ENCODE assay signal across 8 cellular contexts in the genomic region with DNA sequence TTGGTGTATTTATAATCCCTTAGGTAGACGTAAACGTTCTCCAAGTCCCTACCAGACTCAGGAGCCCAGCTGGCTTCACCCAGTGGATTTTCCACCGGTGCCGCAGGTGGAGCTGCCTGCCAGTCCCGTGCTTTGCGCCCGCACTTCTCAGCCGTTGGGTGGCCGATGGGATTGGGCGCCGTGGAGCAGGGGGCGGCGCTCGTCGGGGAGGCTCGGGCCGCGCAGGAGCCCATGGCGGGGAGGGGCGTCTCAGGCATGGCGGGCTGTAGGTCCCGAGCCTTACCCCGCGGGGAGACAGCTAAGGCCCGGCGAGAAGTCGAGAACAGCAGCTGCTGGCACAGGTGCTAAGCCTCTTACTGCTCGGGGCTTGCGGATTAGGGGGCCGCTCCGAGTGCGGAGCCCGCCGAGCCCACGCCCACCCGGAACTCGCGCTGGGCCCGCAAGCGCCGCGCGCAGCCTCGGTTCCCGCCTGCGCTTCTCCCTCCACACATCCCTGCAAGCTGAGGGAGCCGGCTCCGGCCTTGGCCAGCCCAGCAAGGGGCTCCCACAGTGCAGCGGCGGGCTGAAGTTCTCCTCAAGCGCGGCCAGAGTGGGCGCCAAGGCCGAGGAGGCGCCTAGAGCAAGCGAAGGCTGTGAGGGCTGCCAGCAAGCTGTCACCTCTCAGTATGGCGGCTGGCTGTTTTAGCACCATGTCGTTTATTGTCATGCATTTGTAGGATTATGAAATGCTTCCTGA. TPM values are rescaled to one million over a fixed set of nuclear protein-coding genes. Genes with fewer than 3 reads are reported as not detected.
DNase-seq lines count a peak whose midpoint lies in the region; ATAC-seq and TF ChIP-seq lines count a peak whose summit lies in the region.

No MANE protein-coding gene starts in this region.

- peaks cover 0 to 3% of the 10 kb centered on the region in 2 donors for H3K4me1 ChIP-seq in esophagus (ENCODE audit: control insufficient read depth in 2 of 2, insufficient read depth in 2 of 2, low read length in 1 of 2)

- no peak for TF ChIP-seq CTCF in GM12864 (IDR thresholded peaks at IDR 0.05; ENCODE audit: low read depth, low read length, missing control alignments)

- no peaks in the 10 kb centered on the region for H3K27me3 ChIP-seq in esophagus (ENCODE audit: control insufficient read depth in 1 of 2, insufficient read depth in 2 of 2, low read length in 2 of 2)

- ATAC-seq in HG02973 (IDR thresholded peaks at IDR 0.05; ENCODE audit: unreplicated experiment) (peak; percentile 47), GM18517 (IDR thresholded peaks at IDR 0.05; ENCODE audit: unreplicated experiment) (no peak)

- H3K4me3 ChIP-seq in GM12864 (ENCODE audit: low read depth, low read length) (peak overlapping the region; percentile 75), esophagus (ENCODE audit: low read depth in 1 of 2, low read length in 2 of 2) (peak overlapping the region; percentile 50 to 81)

- no peak for DNase-seq in GM12864 (ENCODE audit: low read depth)
- peak; percentile 55 for DNase-seq in NOMO-1 treated with DMSO at 0.1 percent for 48 hours (lab: John Stamatoyannopoulos, UW; ENCODE audit: unreplicated experiment)
- peak; percentile 72 for DNase-seq in activated T-cell treated with anti-CD3 and anti-CD28 coated beads for 24 hours (ENCODE audit: low read depth)
- DNase-seq in myocyte (ENCODE audit: low read depth) = peak; percentile 54
- DNase-seq in stimulated activated CD8-positive, alpha-beta memory T cell treated with anti-CD3 and anti-CD28 coated beads, Interleukin-7, amount 100 ng/mL, for 4 hours (ENCODE audit: low read depth in 2 of 2) = peak; percentile 36 to 62

- WGBS in esophagus, 2 donors = 0 to 1% methylated on average over 55 to 58 of the region's 58 CpGs

- H3K27ac ChIP-seq in esophagus (ENCODE audit: low read depth in 2 of 2, low read length in 1 of 2) = peak overlapping the region; percentile 86 to 87

- no peaks in the 10 kb centered on the region for H3K36me3 ChIP-seq in esophagus (ENCODE audit: control insufficient read depth in 2 of 2, insufficient read depth in 2 of 2, low read length in 1 of 2)

- no peaks in the 10 kb centered on the region for H3K9me3 ChIP-seq in esophagus (ENCODE audit: control insufficient read depth in 2 of 2, insufficient read depth in 1 of 2, low read depth in 1 of 2, low read length in 1 of 2)

RNA-seq across cellular contexts. Expression of gene TRIM27, which starts 57.3 kb away (rescaled TPM):
- polyA plus RNA-seq in esophagus = 10 to 100 TPM; 13.3 to 15.8 TPM
- total RNA-seq in myocyte = 65.7 and 67.2 TPM in 2 replicates
- polyA plus RNA-seq in myocyte (2012) = 40.8 TPM
